Comparison of ENCODE assay signal across 8 cellular contexts in the genomic region with DNA sequence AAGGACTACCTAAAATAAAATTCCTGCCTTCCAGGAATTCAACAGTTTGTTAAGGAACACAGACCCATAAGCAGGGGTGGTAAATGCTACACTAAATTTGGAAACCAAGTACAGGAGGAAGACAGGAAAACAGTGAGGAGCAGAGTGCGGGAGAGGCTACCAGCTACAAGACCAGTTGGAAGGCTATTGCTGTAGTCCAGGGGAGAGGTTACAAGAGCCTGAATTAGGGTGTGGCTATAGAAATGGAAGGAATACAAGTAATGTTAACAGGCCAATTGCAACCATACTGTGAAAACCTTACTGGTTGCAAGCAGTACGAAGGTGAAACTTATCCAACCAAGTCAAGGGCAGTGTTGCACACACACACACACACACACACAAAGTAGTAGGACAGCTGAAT. TPM values are rescaled to one million over a fixed set of nuclear protein-coding genes. Genes with fewer than 3 reads are reported as not detected.
DNase-seq lines count a peak whose midpoint lies in the region; ATAC-seq, FAIRE-seq and TF ChIP-seq lines count a peak whose summit lies in the region.

No MANE protein-coding gene starts in this region.

- peaks cover 0 to 2% (median 0%) of the 10 kb centered on the region in 8 donors for H3K9me3 Mint-ChIP-seq in CD4-positive, alpha-beta memory T cell
- H3K9me3 Mint-ChIP-seq in naive thymus-derived CD8-positive, alpha-beta T cell: no peaks in the 10 kb centered on the region

- H3K36me3 Mint-ChIP-seq in CD4-positive, alpha-beta memory T cell: peaks cover 5 to 17% of the 10 kb centered on the region in 2 donors
- H3K36me3 Mint-ChIP-seq in naive thymus-derived CD8-positive, alpha-beta T cell: peaks cover 0 to 8% (median 0%) of the 10 kb centered on the region in 3 donors

- no peak overlapping the region for H3K27ac ChIP-seq in CD4-positive, alpha-beta memory T cell (ENCODE audit: low read depth, low read length)

- ATAC-seq in naive thymus-derived CD8-positive, alpha-beta T cell: no peak
- ATAC-seq in GM21825 (IDR thresholded peaks at IDR 0.05; ENCODE audit: unreplicated experiment): no peak

- DNase-seq in CD4-positive, alpha-beta memory T cell: no peak
- DNase-seq in LHCN-M2 (ENCODE audit: low read depth): peak; percentile 14
- peak; percentile 14 for DNase-seq in bronchial epithelial cell (ENCODE audit: low read depth)
- no peak for DNase-seq in naive thymus-derived CD8-positive, alpha-beta T cell
- DNase-seq in NCI-H446 (lab: John Stamatoyannopoulos, UW): no peak
- DNase-seq in D721Med (ENCODE audit: insufficient read length, low spot score): no peak
- DNase-seq in NCI-H345 treated with DMSO at 0.1 percent for 48 hours (lab: John Stamatoyannopoulos, UW; ENCODE audit: unreplicated experiment): no peak

- POLR2A ChIA-PET in CD4-positive, alpha-beta memory T cell (lab: Charles Lee; ENCODE audit: partially characterized antibody): interaction anchor here (0.7 to 5.2 kb wide), 5 partner anchors 11 to 423 kb away, joined by 3 to 63 read pairs (median 3); partner anchors contain the start of gene DBR1
- POLR2A ChIA-PET in naive thymus-derived CD8-positive, alpha-beta T cell (lab: Charles Lee): interaction anchor here (0.6 to 4.2 kb wide), 5 partner anchors 12 to 1323 kb away, joined by 3 to 53 read pairs (median 4); partner anchors contain the start of genes CEP70, DBR1 and FAIM

- H3K4me3 ChIP-seq in CD4-positive, alpha-beta memory T cell (ENCODE audit: low read length in 2 of 2): peak overlapping the region in 1 of 2 donors; percentile 97
- H3K4me3 ChIP-seq in bronchial epithelial cell (ENCODE audit: low read depth, low read length): no peak overlapping the region

- H3K27me3 Mint-ChIP-seq in CD4-positive, alpha-beta memory T cell: peaks cover 0 to 2% of the 10 kb centered on the region in 2 donors
- peaks cover 0 to 12% (median 2%) of the 10 kb centered on the region in 5 donors for H3K27me3 Mint-ChIP-seq in naive thymus-derived CD8-positive, alpha-beta T cell

- H3K9me3 ChIP-seq in CD4-positive, alpha-beta memory T cell (ENCODE audit: control insufficient read depth in 1 of 2, low read length in 2 of 2): no peaks in the 10 kb centered on the region

- H3K27ac Mint-ChIP-seq in CD4-positive, alpha-beta memory T cell: peak overlapping the region in 6 of 7 donors; percentile 36 to 98 (median 92)
- peak overlapping the region in 8 of 10 donors; percentile 31 to 96 (median 90) for H3K27ac Mint-ChIP-seq in naive thymus-derived CD8-positive, alpha-beta T cell

- CTCF ChIA-PET in CD4-positive, alpha-beta memory T cell (lab: Charles Lee; ENCODE audit: partially characterized antibody): interaction anchor here (1.6 to 2.0 kb wide), 3 partner anchors 8 to 141 kb away, joined by 6 to 16 read pairs (median 6); partner anchors contain the start of gene DBR1

- peak overlapping the region; percentile 56 to 99 (median 96) for H3K4me3 Mint-ChIP-seq in CD4-positive, alpha-beta memory T cell
- H3K4me3 Mint-ChIP-seq in naive thymus-derived CD8-positive, alpha-beta T cell: peak overlapping the region; percentile 53 to 98 (median 94)

- intact Hi-C loops in CD4-positive, alpha-beta memory T cell (cut with micrococcal nuclease): loop anchor here (2.0 to 10.0 kb wide), 7 partner anchors 41 to 1991 kb away; partner anchors contain the start of genes CEP70, FOXL2, FOXL2NB and MSL2

- no peak for FAIRE-seq in bronchial epithelial cell (lab: Jason Lieb, UNC)
- FAIRE-seq in D721Med (lab: Jason Lieb, UNC): no peak

- H3K4me1 Mint-ChIP-seq in CD4-positive, alpha-beta memory T cell: peaks cover 25 to 44% (median 35%) of the 10 kb centered on the region in 4 donors
- peaks cover 15 to 40% (median 39%) of the 10 kb centered on the region in 4 donors for H3K4me1 Mint-ChIP-seq in naive thymus-derived CD8-positive, alpha-beta T cell

- H3K4me1 ChIP-seq in CD4-positive, alpha-beta memory T cell (ENCODE audit: insufficient read depth, low read length): peaks cover 38% of the 10 kb centered on the region

- TF ChIP-seq CTCF in bronchial epithelial cell (IDR thresholded peaks at IDR 0.05; ENCODE audit: insufficient read depth, low read length, severe bottlenecking) (no peak), D721Med (IDR thresholded peaks at IDR 0.05; ENCODE audit: insufficient read depth, missing control alignments) (no peak)

- no peaks in the 10 kb centered on the region for H3K36me3 ChIP-seq in CD4-positive, alpha-beta memory T cell (ENCODE audit: insufficient read depth, low read length)
- no peaks in the 10 kb centered on the region for H3K36me3 ChIP-seq in bronchial epithelial cell (ENCODE audit: control insufficient read depth, insufficient read depth, low read length)

- no peaks in the 10 kb centered on the region for H3K27me3 ChIP-seq in CD4-positive, alpha-beta memory T cell (ENCODE audit: insufficient read depth, low read length)
- H3K27me3 ChIP-seq in bronchial epithelial cell (ENCODE audit: control insufficient read depth, insufficient read depth, low read length): no peaks in the 10 kb centered on the region

RNA-seq across cellular contexts. Expression of gene ARMC8, which starts 0.9 kb away (rescaled TPM):
- total RNA-seq in CD4-positive, alpha-beta memory T cell: 10 to 100 TPM; 71.0 to 72.6 TPM
- polyA plus RNA-seq in CD4-positive, alpha-beta memory T cell: 10 to 100 TPM; 52.0 to 53.4 TPM
- total RNA-seq in LHCN-M2 (2014; rRNA removed) (74.2 and 85.4 TPM in 2 replicates), bronchial epithelial cell (29.5 and 33.0 TPM in 2 replicates)
- polyA plus RNA-seq in LHCN-M2 (2012): 21.9 TPM
- 10 to 100 TPM; 69.5 to 75.0 TPM for total RNA-seq in naive thymus-derived CD8-positive, alpha-beta T cell
- polyA plus RNA-seq in naive thymus-derived CD8-positive, alpha-beta T cell: 10 to 100 TPM; 40.8 to 55.7 (median 44.1) TPM

RNA-seq across cellular contexts. Expression of gene DBR1, which starts 11.5 kb away (rescaled TPM):
- total RNA-seq in CD4-positive, alpha-beta memory T cell: 10 to 100 TPM; 34.2 to 36.2 TPM
- 10 to 100 TPM; 14.8 to 16.5 TPM for polyA plus RNA-seq in CD4-positive, alpha-beta memory T cell
- 20.1 and 20.5 TPM in 2 replicates for total RNA-seq in LHCN-M2 (2014; rRNA removed)
- polyA plus RNA-seq in LHCN-M2 (2012): 7.4 TPM
- total RNA-seq in bronchial epithelial cell: 10.5 and 17.9 TPM in 2 replicates
- total RNA-seq in naive thymus-derived CD8-positive, alpha-beta T cell: 10 to 100 TPM; 27.0 to 27.1 TPM
- 10 to 100 TPM in 2 of 3 donors, 1 to 10 TPM in 1; 9.9 to 13.7 (median 10.0) TPM for polyA plus RNA-seq in naive thymus-derived CD8-positive, alpha-beta T cell

RNA-seq across cellular contexts. Expression of gene A4GNT, which starts 54.0 kb away (rescaled TPM):
- total RNA-seq in CD4-positive, alpha-beta memory T cell: not detected
- polyA plus RNA-seq in CD4-positive, alpha-beta memory T cell: not detected
- not detected in 2 replicates for total RNA-seq in LHCN-M2 (2014; rRNA removed)
- polyA plus RNA-seq in LHCN-M2 (2012): not detected
- total RNA-seq in bronchial epithelial cell: not detected in 2 replicates
- not detected for total RNA-seq in naive thymus-derived CD8-positive, alpha-beta T cell
- polyA plus RNA-seq in naive thymus-derived CD8-positive, alpha-beta T cell: not detected

Comparison
In these comparisons a context has a peak if more than half of its experiments do, and no peak if none do; other contexts are left out.
1. DNase-seq: peak in LHCN-M2 (single experiment) and bronchial epithelial cell (single experiment); none in CD4-positive, alpha-beta memory T cell (0 of 5), naive thymus-derived CD8-positive, alpha-beta T cell (0 of 10), NCI-H446 (0 of 2), D721Med (single experiment) and NCI-H345 treated with DMSO at 0.1 percent for 48 hours (single experiment).